8 cellular contexts compared by ENCODE assay signal in the genomic region with DNA sequence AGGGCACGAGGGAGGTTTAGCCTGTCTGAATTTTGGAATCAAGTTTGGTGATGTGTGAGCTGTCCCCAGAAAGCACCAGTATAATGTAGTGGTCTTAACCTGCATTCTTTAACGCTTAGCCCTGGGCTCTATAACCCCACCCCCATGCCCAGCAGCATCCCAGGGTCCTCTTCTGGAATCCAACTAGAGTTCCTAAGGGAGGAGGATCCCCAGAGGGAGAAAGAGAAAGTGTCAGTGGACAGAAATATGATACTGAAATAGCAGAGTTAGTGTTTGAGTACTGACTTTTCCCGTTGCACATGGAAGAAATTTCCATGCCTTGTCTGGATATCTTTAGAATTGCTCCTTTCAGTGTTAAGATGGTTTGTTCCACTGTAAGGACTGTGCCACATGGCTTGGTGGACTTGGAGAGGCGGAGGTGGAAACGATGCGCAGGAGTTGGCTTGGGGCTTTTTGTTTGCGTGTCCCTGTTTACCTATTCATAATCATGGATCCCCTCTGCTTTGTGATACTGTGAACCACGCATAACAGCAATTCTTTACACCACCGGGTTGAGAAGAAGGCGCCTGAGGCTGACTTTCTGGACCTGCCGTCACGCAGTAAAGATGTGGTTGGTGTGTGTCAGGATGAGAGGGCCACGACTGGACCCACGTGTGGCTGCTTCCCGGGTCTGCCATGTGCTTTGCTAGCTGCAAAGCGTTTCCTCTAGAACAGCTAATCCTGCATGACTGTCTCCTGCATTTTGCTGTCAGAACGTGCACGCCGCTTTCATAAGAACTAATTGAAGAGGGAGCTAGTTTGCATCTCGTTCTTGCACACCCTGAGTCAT.
DNase-seq lines count a peak whose midpoint lies in the region; ATAC-seq and FAIRE-seq lines count a peak whose summit lies in the region.

No MANE protein-coding gene starts in this region.

- H3K9me3 Mint-ChIP-seq in activated naive CD8-positive, alpha-beta T cell treated with anti-CD3 and anti-CD28 coated beads, Interleukin-2, amount 10 ng/mL, durations not matched to agents 7 days and 5 days: no peaks in the 10 kb centered on the region

- peaks cover 6% of the 10 kb centered on the region for H3K4me1 ChIP-seq in rectal smooth muscle tissue (ENCODE audit: control insufficient read depth, insufficient read depth, low read length)

- intact Hi-C loops in left cardiac atrium (cut with DNase I): loop anchor here in 1 of 2 donors (10.0 kb wide), 1 partner anchor 87 kb away; no protein-coding TSS in a partner anchor

- peaks cover 28% of the 10 kb centered on the region for H3K4me1 Mint-ChIP-seq in activated naive CD8-positive, alpha-beta T cell treated with anti-CD3 and anti-CD28 coated beads, Interleukin-2, amount 10 ng/mL, durations not matched to agents 7 days and 5 days

- peak overlapping the region; percentile 63 for H3K4me3 ChIP-seq in rectal smooth muscle tissue (ENCODE audit: low read length)

- no peaks in the 10 kb centered on the region for H3K27me3 Mint-ChIP-seq in activated naive CD8-positive, alpha-beta T cell treated with anti-CD3 and anti-CD28 coated beads, Interleukin-2, amount 10 ng/mL, durations not matched to agents 7 days and 5 days

- no peak for FAIRE-seq in RCC 7860 (lab: Jason Lieb, UNC)

- H3K9ac ChIP-seq in rectal smooth muscle tissue (ENCODE audit: low read length): no peak overlapping the region

- no peaks in the 10 kb centered on the region for H3K36me3 ChIP-seq in rectal smooth muscle tissue (ENCODE audit: control insufficient read depth, insufficient read depth, low read length)

- peak overlapping the region; percentile 27 for H3K27ac ChIP-seq in rectal smooth muscle tissue (ENCODE audit: low read depth, low read length)

- H3K36me3 Mint-ChIP-seq in activated naive CD8-positive, alpha-beta T cell treated with anti-CD3 and anti-CD28 coated beads, Interleukin-2, amount 10 ng/mL, durations not matched to agents 7 days and 5 days: peaks cover 22% of the 10 kb centered on the region

- ATAC-seq in GM18867 (IDR thresholded peaks at IDR 0.05; ENCODE audit: unreplicated experiment) (peak; percentile 49), HG03135 (IDR thresholded peaks at IDR 0.05; ENCODE audit: unreplicated experiment) (peak; percentile 54), left cardiac atrium (peak; percentile 85 to 86)
- ATAC-seq in activated naive CD8-positive, alpha-beta T cell treated with anti-CD3 and anti-CD28 coated beads, Interleukin-2, amount 10 ng/mL, durations not matched to agents 7 days and 5 days (ENCODE audit: low read depth): peak; percentile 59

- POLR2A ChIA-PET in activated naive CD8-positive, alpha-beta T cell treated with anti-CD3 and anti-CD28 coated beads, Interleukin-2, amount 10 ng/mL, durations not matched to agents 7 days and 5 days (lab: Charles Lee): interaction anchor here (0.6 to 0.8 kb wide), 3 partner anchors 10 to 496 kb away, joined by 3 to 6 read pairs (median 5); no protein-coding TSS in a partner anchor

- peak; percentile 11 for DNase-seq in 8988T
- peak; percentile 60 for DNase-seq in RCC 7860 (ENCODE audit: low spot score)
- peak; percentile 34 for DNase-seq in activated naive CD8-positive, alpha-beta T cell treated with anti-CD3 and anti-CD28 coated beads, Interleukin-2, amount 10 ng/mL, durations not matched to agents 7 days and 5 days
- DNase-seq in left cardiac atrium: peak; percentile 46
- no peak for DNase-seq in cortex of kidney (lab: John Stamatoyannopoulos, UW)

- H3K27ac Mint-ChIP-seq in activated naive CD8-positive, alpha-beta T cell treated with anti-CD3 and anti-CD28 coated beads, Interleukin-2, amount 10 ng/mL, durations not matched to agents 7 days and 5 days: peak overlapping the region; percentile 83

- H3K4me3 Mint-ChIP-seq in activated naive CD8-positive, alpha-beta T cell treated with anti-CD3 and anti-CD28 coated beads, Interleukin-2, amount 10 ng/mL, durations not matched to agents 7 days and 5 days: peak overlapping the region; percentile 83

- H3K27me3 ChIP-seq in rectal smooth muscle tissue (ENCODE audit: control insufficient read depth, insufficient read depth, low read length): no peaks in the 10 kb centered on the region
